ENCODE assay signal across 1 cellular context in genomic region chr19:18388328-18389094, GRCh38.
TF ChIP-seq lines count a peak whose summit lies in the region.

No MANE protein-coding gene starts in this region.

TF ChIP-seq in HepG2, 621 proteins besides CTCF, POLR2A, EP300 and RAD21 (continued from another document and continues in another):
- TF ChIP-seq AFF4 (CRISPR knock-in tag; IDR thresholded peaks at IDR 0.05): no peak; the same call in none of the 2 replicates
- peak; percentile 84; the same call in 1 of the 2 replicates for TF ChIP-seq SNAI1 (CRISPR knock-in tag; IDR thresholded peaks at IDR 0.05; ENCODE audit: borderline replicate concordance)
- TF ChIP-seq ZNF782 (CRISPR knock-in tag; IDR thresholded peaks at IDR 0.05; ENCODE audit: borderline replicate concordance): no peak
- no peak for TF ChIP-seq ZNF619 (CRISPR knock-in tag; IDR thresholded peaks at IDR 0.05)
- no peak; the same call in 1 of the 2 replicates for TF ChIP-seq KLF6 (CRISPR knock-in tag; IDR thresholded peaks at IDR 0.05)
- no peak for TF ChIP-seq ZNF292 (CRISPR knock-in tag; IDR thresholded peaks at IDR 0.05; ENCODE audit: borderline replicate concordance, low read depth)
- TF ChIP-seq STAT5B (CRISPR knock-in tag; IDR thresholded peaks at IDR 0.05): no peak
- TF ChIP-seq REST (IDR thresholded peaks at IDR 0.05; ENCODE audit: borderline replicate concordance in 1 of 2, low read depth in 1 of 2, low read length in 2 of 2): no peak; a peak in 1 of 4 replicates
- TF ChIP-seq HOXA7 (CRISPR knock-in tag; IDR thresholded peaks at IDR 0.05): peak; percentile 53; the same call in 1 of the 2 replicates
- no peak for TF ChIP-seq ZNF570 (CRISPR knock-in tag; IDR thresholded peaks at IDR 0.05; ENCODE audit: borderline replicate concordance)
- TF ChIP-seq RBM39 (IDR thresholded peaks at IDR 0.05; ENCODE audit: low read depth, low read length, poor library complexity, severe bottlenecking): peak; percentile 97
- peak; percentile 23; the same call in 1 of the 2 replicates for TF ChIP-seq DRAP1 (CRISPR knock-in tag; IDR thresholded peaks at IDR 0.05)
- TF ChIP-seq FIP1L1 (IDR thresholded peaks at IDR 0.05; ENCODE audit: borderline replicate concordance, insufficient read depth, low read depth, low read length): no peak; the same call in 1 of the 2 replicates
- peak in 1 of 2 experiments; percentile 6; a peak in 1 of 4 replicates for TF ChIP-seq NR2F1 (CRISPR knock-in tag; IDR thresholded peaks at IDR 0.05)
- 0 out of 2 replicates have a peak, but pooled peaks have one; percentile 78 for TF ChIP-seq ZUFSP (CRISPR knock-in tag; IDR thresholded peaks at IDR 0.05; ENCODE audit: borderline replicate concordance)
- TF ChIP-seq NR3C1 (CRISPR knock-in tag; IDR thresholded peaks at IDR 0.05): no peak
- TF ChIP-seq ZNF335 (CRISPR knock-in tag; IDR thresholded peaks at IDR 0.05): 0 out of 2 replicates have a peak, but pooled peaks have one; percentile 15
- TF ChIP-seq KDM5A (IDR thresholded peaks at IDR 0.05; ENCODE audit: borderline replicate concordance, low read length): no peak
- TF ChIP-seq IRX3 (CRISPR knock-in tag; IDR thresholded peaks at IDR 0.05; ENCODE audit: borderline replicate concordance, low read depth): 0 out of 2 replicates have a peak, but pooled peaks have one; percentile 55
- TF ChIP-seq REXO4 (CRISPR knock-in tag; IDR thresholded peaks at IDR 0.05; ENCODE audit: borderline replicate concordance): peak; percentile 18; the same call in 1 of the 2 replicates
- TF ChIP-seq ZBTB14 (CRISPR knock-in tag; IDR thresholded peaks at IDR 0.05): peak; percentile 74
- TF ChIP-seq BHLHE40 (IDR thresholded peaks at IDR 0.05; ENCODE audit: low read length): 0 out of 2 replicates have a peak, but pooled peaks have one; percentile 19
- TF ChIP-seq DNMT1 (CRISPR knock-in tag; IDR thresholded peaks at IDR 0.05): peak; percentile 97
- TF ChIP-seq PHF21A (CRISPR knock-in tag; IDR thresholded peaks at IDR 0.05): peak; percentile 85
- TF ChIP-seq ZNF451 (CRISPR knock-in tag; IDR thresholded peaks at IDR 0.05): peak; percentile 95
- TF ChIP-seq MXD1 (CRISPR knock-in tag; IDR thresholded peaks at IDR 0.05): peak; percentile 89
- peak; percentile 63; the same call in 1 of the 2 replicates for TF ChIP-seq KDM1A (CRISPR knock-in tag; IDR thresholded peaks at IDR 0.05)
- peak; percentile 47; the same call in 1 of the 2 replicates for TF ChIP-seq FOSL2 (CRISPR knock-in tag; IDR thresholded peaks at IDR 0.05)
- peak; percentile 69; the same call in 1 of the 2 replicates for TF ChIP-seq ZMYM3 (CRISPR knock-in tag; IDR thresholded peaks at IDR 0.05)
- TF ChIP-seq GLI4 (CRISPR knock-in tag; IDR thresholded peaks at IDR 0.05; ENCODE audit: borderline replicate concordance): peak; percentile 79; the same call in 1 of the 2 replicates
- TF ChIP-seq RBM22 (optimal IDR thresholded peaks at IDR 0.05; ENCODE audit: low read length): peak; percentile 89
- peak; percentile 68 for TF ChIP-seq YEATS4 (CRISPR knock-in tag; IDR thresholded peaks at IDR 0.05; ENCODE audit: borderline replicate concordance)
- TF ChIP-seq SNAPC4 (CRISPR knock-in tag; IDR thresholded peaks at IDR 0.05): peak; percentile 65; the same call in 1 of the 2 replicates
- TF ChIP-seq RNF2 (conservative IDR thresholded peaks at IDR 0.05; ENCODE audit: low read depth): peak; percentile 46; the same call in 1 of the 2 replicates
- TF ChIP-seq ZBTB25 (CRISPR knock-in tag; IDR thresholded peaks at IDR 0.05): no peak
- TF ChIP-seq ZNF431 (CRISPR knock-in tag; IDR thresholded peaks at IDR 0.05; ENCODE audit: borderline replicate concordance, low read depth): peak; percentile 72; the same call in 1 of the 2 replicates
- TF ChIP-seq PRDM4 (CRISPR knock-in tag; IDR thresholded peaks at IDR 0.05; ENCODE audit: borderline replicate concordance): no peak
- TF ChIP-seq KMT2A (CRISPR knock-in tag; IDR thresholded peaks at IDR 0.05): peak; percentile 65
- no peak for TF ChIP-seq TCF7L2 (IDR thresholded peaks at IDR 0.05; ENCODE audit: low read depth, low read length)
- TF ChIP-seq FOXA3 (CRISPR knock-in tag; IDR thresholded peaks at IDR 0.05): no peak; the same call in 1 of the 2 replicates
